ENCODE assay signal across 16 cellular contexts in the genomic region with DNA sequence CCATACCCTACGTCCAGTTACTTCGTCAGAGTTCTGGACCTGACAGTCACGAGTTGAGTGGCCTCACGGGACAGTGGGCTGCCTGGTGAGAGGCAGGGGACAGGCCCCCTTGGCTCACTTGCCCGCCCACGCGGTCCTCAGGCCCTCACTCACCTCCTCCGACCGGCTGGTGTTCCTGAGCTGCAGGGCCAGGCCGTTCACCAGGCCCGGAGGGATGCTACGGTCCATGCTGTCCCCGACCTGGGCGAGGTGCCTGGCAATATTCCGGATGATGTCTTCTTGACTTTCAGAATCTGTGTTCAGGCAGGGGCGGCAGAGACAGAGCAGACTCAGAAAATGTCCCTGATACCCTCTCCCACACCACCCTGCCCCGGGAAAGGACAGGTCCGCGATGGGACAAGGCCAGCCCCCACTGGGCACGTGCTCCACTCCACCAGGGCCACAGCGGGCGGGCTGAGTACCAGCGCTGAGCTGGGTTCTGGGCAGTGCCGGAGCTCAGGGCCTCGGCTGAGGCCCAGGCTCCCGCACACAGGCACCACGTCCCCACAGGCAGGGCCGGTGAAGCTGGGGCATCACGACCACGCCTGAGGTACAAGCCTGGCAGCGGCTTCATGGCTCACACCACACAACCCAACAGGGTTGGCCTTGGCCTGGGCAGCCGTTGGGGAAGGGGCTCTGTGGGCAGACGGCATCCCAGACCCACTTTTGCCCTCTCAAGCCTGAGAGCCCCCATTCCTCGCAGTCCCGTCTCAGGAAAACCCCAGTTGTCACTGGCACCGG.
"Had no signal": no experiment of that assay in that cellular context is flagged by ENCODE, and none has a peak within 500 bp of the region (broad histone marks: within the 10 kb centered on the region; RNA-seq: fewer than 3 reads in every experiment).

No MANE protein-coding gene starts in this region.

- H3K27ac ChIP-seq: coronary artery, ovary, tibial nerve, upper lobe of right lung had no signal

- H3K9me3 ChIP-seq: ovary, tibial nerve, upper lobe of right lung had no signal

- H3K27ac Mint-ChIP-seq: progenitor cell of endocrine pancreas had no signal

- H3K36me3 ChIP-seq: ovary had no signal

- DNase-seq: effector CD4-positive, alpha-beta T cell; foreskin melanocyte; head of caudate nucleus; hippocampal formation; kidney glomerular epithelial cell; naive thymus-derived CD4-positive, alpha-beta T cell; nucleus accumbens; ovary; right cardiac atrium; small intestine; stimulated activated CD4-positive, alpha-beta T cell treated with anti-CD3 and anti-CD28 coated beads, Interleukin-12 subunit alpha, Interleukin-12 subunit beta, amount 100 ng/mL, for 4 hours; stimulated activated naive CD4-positive, alpha-beta T cell treated with Interleukin-2 at 50 U/mL for 16 hours; upper lobe of right lung had no signal

- H3K4me1 ChIP-seq: upper lobe of right lung had no signal

- ATAC-seq: naive thymus-derived CD4-positive, alpha-beta T cell; upper lobe of right lung had no signal

- H3K9me3 Mint-ChIP-seq: naive thymus-derived CD4-positive, alpha-beta T cell had no signal

- H3K27me3 ChIP-seq: ovary, tibial nerve, upper lobe of right lung had no signal

- H3K4me3 Mint-ChIP-seq: naive thymus-derived CD4-positive, alpha-beta T cell had no signal

- H3K4me3 ChIP-seq: coronary artery, ovary, tibial nerve, upper lobe of right lung had no signal

- H3K27me3 Mint-ChIP-seq: naive thymus-derived CD4-positive, alpha-beta T cell; progenitor cell of endocrine pancreas had no signal
